Comparison of ENCODE assay signal across 1 cellular context in the genomic region with DNA sequence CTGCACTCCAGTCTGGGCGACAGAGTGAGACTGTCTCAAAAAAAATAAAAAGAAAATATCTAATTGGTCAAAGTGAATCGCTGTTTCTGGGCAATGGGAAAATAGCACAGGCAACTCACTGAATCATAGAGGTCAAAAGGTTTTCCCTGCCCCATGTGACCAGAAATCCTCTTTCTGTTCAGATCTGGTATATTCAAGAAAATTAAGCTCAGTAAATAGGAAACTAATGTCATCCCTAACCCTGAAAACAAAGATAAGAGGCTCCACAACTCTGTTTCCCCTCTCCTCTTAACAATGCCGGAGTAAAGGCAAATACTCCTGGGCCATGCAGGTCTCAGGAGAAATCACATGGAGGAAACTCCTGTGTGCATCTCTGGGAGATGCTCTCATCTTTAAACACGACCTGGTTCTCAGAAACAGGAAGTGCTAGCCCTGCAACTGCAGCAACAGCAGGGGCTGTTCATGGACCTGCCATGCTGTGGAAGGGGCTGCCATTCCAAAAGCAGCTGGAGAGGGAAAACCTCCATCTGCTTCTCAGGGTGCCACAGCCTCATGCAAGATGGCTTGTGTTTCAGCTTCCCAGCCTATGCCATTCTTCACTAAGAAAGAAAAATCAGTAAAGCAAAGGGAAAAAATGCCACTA.
TF ChIP-seq lines count a peak whose summit lies in the region.

No MANE protein-coding gene starts in this region.

TF ChIP-seq in K562, 482 proteins besides CTCF, POLR2A, EP300 and RAD21:
- TF ChIP-seq ATF1 (CRISPR knock-in tag; IDR thresholded peaks at IDR 0.05) (no peak), ATF1 (tag; IDR thresholded peaks at IDR 0.05) (no peak), SPI1 (IDR thresholded peaks at IDR 0.05; ENCODE audit: borderline replicate concordance, low read depth, low read length) (peak; percentile 93)
